20 cellular contexts compared by ENCODE assay signal in genomic region chr10:47239211-47239610, GRCh38.
"Had no signal": no experiment of that assay in that cellular context is flagged by ENCODE, and none has a peak within 500 bp of the region (broad histone marks: within the 10 kb centered on the region; RNA-seq: fewer than 3 reads in every experiment).

No MANE protein-coding gene starts in this region.

- H3K4me1 Mint-ChIP-seq: immature natural killer cell; stimulated activated effector memory CD8-positive, alpha-beta T cell treated with anti-CD3 and anti-CD28 coated beads, Interleukin-12 subunit alpha, Interleukin-12 subunit beta, amount 100 ng/mL, for 72 hours had no signal

- H3K4me2 ChIP-seq: smooth muscle cell had no signal

- H3K36me3 Mint-ChIP-seq: immature natural killer cell; stimulated activated effector memory CD8-positive, alpha-beta T cell treated with anti-CD3 and anti-CD28 coated beads, Interleukin-12 subunit alpha, Interleukin-12 subunit beta, amount 100 ng/mL, for 72 hours had no signal

- H3K9me3 Mint-ChIP-seq: stimulated activated effector memory CD8-positive, alpha-beta T cell treated with anti-CD3 and anti-CD28 coated beads, Interleukin-12 subunit alpha, Interleukin-12 subunit beta, amount 100 ng/mL, for 72 hours had no signal

- H3K27me3 ChIP-seq: esophagus muscularis mucosa, gastrocnemius medialis, pancreas, tibial artery, upper lobe of left lung, uterus had no signal

- DNase-seq: effector memory CD4-positive, alpha-beta T cell; gastrocnemius medialis; glutamatergic neuron; immature natural killer cell; left colon; mesendoderm; naive thymus-derived CD4-positive, alpha-beta T cell; pancreas; right cardiac atrium; stimulated activated CD4-positive, alpha-beta T cell treated with anti-CD3 and anti-CD28 coated beads, Interleukin-4, amount 100 ng/mL, for 1 hour; stimulated activated CD8-positive, alpha-beta memory T cell treated with anti-CD3 and anti-CD28 coated beads, Interleukin-4, amount 100 ng/mL, for 48 hours; stimulated activated naive CD8-positive, alpha-beta T cell treated with anti-CD3 and anti-CD28 coated beads, Interleukin-15, Interleukin-2, amounts not matched to agents 100 U/mL and 50 U/mL, for 24 hours; upper lobe of left lung; uterus had no signal

- H3K4me3 Mint-ChIP-seq: immature natural killer cell; stimulated activated effector memory CD8-positive, alpha-beta T cell treated with anti-CD3 and anti-CD28 coated beads, Interleukin-12 subunit alpha, Interleukin-12 subunit beta, amount 100 ng/mL, for 72 hours had no signal

- H3K4me3 ChIP-seq: esophagus muscularis mucosa, gastrocnemius medialis, pancreas, smooth muscle cell, tibial artery, upper lobe of left lung, uterus had no signal

- H3K9me3 ChIP-seq: gastrocnemius medialis, pancreas, upper lobe of left lung, uterus had no signal

- H3K4me1 ChIP-seq: esophagus muscularis mucosa, gastrocnemius medialis, pancreas, upper lobe of left lung, uterus had no signal

- H3K27ac Mint-ChIP-seq: immature natural killer cell; progenitor cell of endocrine pancreas; stimulated activated effector memory CD8-positive, alpha-beta T cell treated with anti-CD3 and anti-CD28 coated beads, Interleukin-12 subunit alpha, Interleukin-12 subunit beta, amount 100 ng/mL, for 72 hours had no signal

- H3K27me3 Mint-ChIP-seq: naive thymus-derived CD4-positive, alpha-beta T cell had no signal

- ATAC-seq: gastrocnemius medialis; left colon; naive thymus-derived CD4-positive, alpha-beta T cell; pancreas; right cardiac atrium; stimulated activated effector memory CD8-positive, alpha-beta T cell treated with anti-CD3 and anti-CD28 coated beads, Interleukin-12 subunit alpha, Interleukin-12 subunit beta, amount 100 ng/mL, for 72 hours; stimulated activated naive CD8-positive, alpha-beta T cell treated with anti-CD3 and anti-CD28 coated beads, Interleukin-15, Interleukin-2, amounts not matched to agents 100 U/mL and 50 U/mL, for 24 hours had no signal

- H3K27ac ChIP-seq: epithelial cell of prostate, esophagus muscularis mucosa, gastrocnemius medialis, pancreas, tibial artery, upper lobe of left lung, uterus had no signal

- H3K36me3 ChIP-seq: esophagus muscularis mucosa, gastrocnemius medialis, pancreas, tibial artery, upper lobe of left lung, uterus had no signal
